13 cellular contexts compared by ENCODE assay signal in the genomic region with DNA sequence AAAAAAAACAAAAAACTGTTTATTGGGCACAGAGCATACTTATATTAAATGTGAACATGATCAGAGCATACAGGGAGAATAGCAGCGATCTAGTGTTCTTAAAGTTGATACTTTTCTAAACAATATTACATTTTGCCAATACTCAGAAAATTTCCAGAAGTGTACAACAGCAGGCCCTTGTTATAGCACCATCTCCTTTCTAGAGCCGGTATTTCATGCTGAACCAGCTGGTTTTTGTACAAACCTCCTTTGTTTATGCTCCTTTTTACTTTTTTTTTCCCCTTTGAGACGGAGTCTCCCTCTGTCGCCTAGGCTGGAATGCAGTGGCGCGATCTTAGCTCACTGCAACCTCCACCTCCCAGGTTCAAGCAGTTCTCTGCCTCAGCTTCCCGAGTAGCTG.
A peak's percentile ranks its signal among the peaks of the same experiment; 100 is the strongest.
DNase-seq lines count a peak whose midpoint lies in the region; ATAC-seq and TF ChIP-seq lines count a peak whose summit lies in the region.
"Had no signal": no experiment of that assay in that cellular context is flagged by ENCODE, and none has a peak within 500 bp of the region (broad histone marks: within the 10 kb centered on the region; RNA-seq: fewer than 3 reads in every experiment).

No MANE protein-coding gene starts in this region.

- intact Hi-C loops in CD4-positive, alpha-beta T cell (cut with DNase I, micrococcal nuclease), result no loop called here
- intact Hi-C loops in naive thymus-derived CD4-positive, alpha-beta T cell (cut with micrococcal nuclease), result loop anchor here (2.0 to 5.0 kb wide), 2 partner anchors 14 to 89 kb away; partner anchors contain the start of gene PPP6R3 (in 1 of the 2)

- ATAC-seq in CD4-positive, alpha-beta T cell (ENCODE audit: poor library complexity), result no peak
- ATAC-seq in naive thymus-derived CD4-positive, alpha-beta T cell, result no peak
- ATAC-seq: PC-3 had no signal

- H3K9me3 Mint-ChIP-seq in CD4-positive, alpha-beta T cell, result no peaks in the 10 kb centered on the region
- no peaks in the 10 kb centered on the region for H3K9me3 Mint-ChIP-seq in activated naive CD8-positive, alpha-beta T cell treated with anti-CD3 and anti-CD28 coated beads for 36 hours
- H3K9me3 Mint-ChIP-seq in naive thymus-derived CD4-positive, alpha-beta T cell, result no peaks in the 10 kb centered on the region

- 0 out of 2 replicates have a peak, but pooled peaks have one; percentile 20 for TF ChIP-seq CTCF in AG04450 (IDR thresholded peaks at IDR 0.05; ENCODE audit: low read depth, low read length)
- TF ChIP-seq CTCF in CD4-positive, alpha-beta T cell (IDR thresholded peaks at IDR 0.05), result no peak

- POLR2A ChIA-PET in AG04450 (lab: Yijun Ruan, JAX), result no interaction called here
- POLR2A ChIA-PET in CD4-positive, alpha-beta T cell (lab: Charles Lee), result no interaction called here
- POLR2A ChIA-PET in naive thymus-derived CD4-positive, alpha-beta T cell (lab: Charles Lee), result interaction anchor here (0.5 to 1.0 kb wide), 2 partner anchors 41 to 80 kb away, joined by 3 read pairs; no protein-coding TSS in a partner anchor

- H3K9me3 ChIP-seq in AG04450 (ENCODE audit: control insufficient read depth, insufficient read depth, low read length), result no peaks in the 10 kb centered on the region
- H3K9me3 ChIP-seq in CD4-positive, alpha-beta T cell (ENCODE audit: control insufficient read depth, low read length), result no peaks in the 10 kb centered on the region
- no peaks in the 10 kb centered on the region for H3K9me3 ChIP-seq in naive thymus-derived CD4-positive, alpha-beta T cell (ENCODE audit: control insufficient read depth in 2 of 3, low read length in 3 of 3)
- H3K9me3 ChIP-seq: pancreas, SJCRH30, uterus had no signal

- H3K27ac Mint-ChIP-seq in CD4-positive, alpha-beta T cell, result peak overlapping the region; percentile 73
- peak overlapping the region; percentile 97 for H3K27ac Mint-ChIP-seq in activated naive CD8-positive, alpha-beta T cell treated with anti-CD3 and anti-CD28 coated beads for 36 hours
- peak overlapping the region in 8 of 9 donors; percentile 3 to 90 (median 68) for H3K27ac Mint-ChIP-seq in naive thymus-derived CD4-positive, alpha-beta T cell

- H3K4me3 ChIP-seq in AG04450 (ENCODE audit: low read depth, low read length), result no peak overlapping the region
- H3K4me3 ChIP-seq in naive thymus-derived CD4-positive, alpha-beta T cell (ENCODE audit: low read length), result no peak overlapping the region
- H3K4me3 ChIP-seq: pancreas, SJCRH30, uterus had no signal

- peaks cover 12 to 46% (median 25%) of the 10 kb centered on the region in 3 experiments for H3K36me3 ChIP-seq in naive thymus-derived CD4-positive, alpha-beta T cell (ENCODE audit: control insufficient read depth in 2 of 3, insufficient read depth in 3 of 3, low read length in 3 of 3)
- H3K36me3 ChIP-seq: uterus had no signal

- DNase-seq in AG04450 (ENCODE audit: low read depth, low spot score), result no peak
- no peak for DNase-seq in CD4-positive, alpha-beta T cell
- DNase-seq in activated naive CD8-positive, alpha-beta T cell treated with anti-CD3 and anti-CD28 coated beads for 36 hours, result no peak
- DNase-seq in naive thymus-derived CD4-positive, alpha-beta T cell, result no peak
- DNase-seq in RKO (ENCODE audit: low spot score), result no peak
- DNase-seq in KG1 (lab: John Stamatoyannopoulos, UW), result no peak
- DNase-seq in DMS 273 (lab: John Stamatoyannopoulos, UW; ENCODE audit: unreplicated experiment), result no peak
- DNase-seq: NCI-H1417 treated with DMSO at 0.1 percent for 48 hours; pancreas; PC-3; SJCRH30; stimulated activated CD4-positive, alpha-beta T cell treated with anti-CD3 and anti-CD28 coated beads, Interleukin-2, amount 100 ng/mL, for 24 hours; uterus had no signal

- peaks cover 98% of the 10 kb centered on the region for H3K36me3 Mint-ChIP-seq in CD4-positive, alpha-beta T cell (ENCODE audit: low read depth)
- peaks cover 54% of the 10 kb centered on the region for H3K36me3 Mint-ChIP-seq in activated naive CD8-positive, alpha-beta T cell treated with anti-CD3 and anti-CD28 coated beads for 36 hours
- peaks cover 15 to 53% (median 37%) of the 10 kb centered on the region in 5 donors for H3K36me3 Mint-ChIP-seq in naive thymus-derived CD4-positive, alpha-beta T cell

- H3K27ac ChIP-seq in AG04450 (ENCODE audit: low read depth, low read length), result no peak overlapping the region
- H3K27ac ChIP-seq in CD4-positive, alpha-beta T cell (ENCODE audit: low read depth, low read length), result no peak overlapping the region
- peak overlapping the region; percentile 6 for H3K27ac ChIP-seq in naive thymus-derived CD4-positive, alpha-beta T cell (ENCODE audit: low read depth, low read length)
- H3K27ac ChIP-seq: pancreas, SJCRH30 had no signal

- peaks cover 78% of the 10 kb centered on the region for H3K4me1 Mint-ChIP-seq in CD4-positive, alpha-beta T cell (ENCODE audit: low read depth)
- H3K4me1 Mint-ChIP-seq in activated naive CD8-positive, alpha-beta T cell treated with anti-CD3 and anti-CD28 coated beads for 36 hours, result peaks cover 61% of the 10 kb centered on the region
- H3K4me1 Mint-ChIP-seq in naive thymus-derived CD4-positive, alpha-beta T cell, result peaks cover 48 to 91% (median 71%) of the 10 kb centered on the region in 7 donors

- no peaks in the 10 kb centered on the region for H3K27me3 ChIP-seq in AG04450 (ENCODE audit: control insufficient read depth, insufficient read depth, low read length)
- H3K27me3 ChIP-seq in CD4-positive, alpha-beta T cell (ENCODE audit: control insufficient read depth, insufficient read depth, low read length), result no peaks in the 10 kb centered on the region
- no peaks in the 10 kb centered on the region for H3K27me3 ChIP-seq in naive thymus-derived CD4-positive, alpha-beta T cell (ENCODE audit: control insufficient read depth in 2 of 2, insufficient read depth in 2 of 2, low read length in 2 of 2)
- H3K27me3 ChIP-seq: pancreas, SJCRH30, uterus had no signal

- H3K4me3 Mint-ChIP-seq in CD4-positive, alpha-beta T cell, result no peak overlapping the region
- H3K4me3 Mint-ChIP-seq in activated naive CD8-positive, alpha-beta T cell treated with anti-CD3 and anti-CD28 coated beads for 36 hours, result peak overlapping the region; percentile 67
- no peak overlapping the region for H3K4me3 Mint-ChIP-seq in naive thymus-derived CD4-positive, alpha-beta T cell

- H3K4me1 ChIP-seq in naive thymus-derived CD4-positive, alpha-beta T cell (ENCODE audit: control insufficient read depth in 2 of 2, insufficient read depth in 2 of 2, low read length in 2 of 2), result peaks cover 11 to 22% of the 10 kb centered on the region in 2 donors

- CTCF ChIA-PET in AG04450 (lab: Charles Lee), result interaction anchor here (0.8 kb wide), 1 partner anchor 10 kb away, joined by 3 read pairs; no protein-coding TSS in a partner anchor
- CTCF ChIA-PET in CD4-positive, alpha-beta T cell (lab: Charles Lee), result no interaction called here
- CTCF ChIA-PET in naive thymus-derived CD4-positive, alpha-beta T cell (lab: Charles Lee), result interaction anchor here (1.6 kb wide), 1 partner anchor 292 kb away, joined by 3 read pairs; no protein-coding TSS in a partner anchor

- no peaks in the 10 kb centered on the region for H3K27me3 Mint-ChIP-seq in CD4-positive, alpha-beta T cell
- H3K27me3 Mint-ChIP-seq in activated naive CD8-positive, alpha-beta T cell treated with anti-CD3 and anti-CD28 coated beads for 36 hours, result no peaks in the 10 kb centered on the region
- H3K27me3 Mint-ChIP-seq in naive thymus-derived CD4-positive, alpha-beta T cell, result no peaks in the 10 kb centered on the region

Comparison
In these comparisons a context has a peak if more than half of its experiments do, and no peak if none do; other contexts are left out.
1. intact Hi-C loops: an anchor here in naive thymus-derived CD4-positive, alpha-beta T cell (2.0 to 5.0 kb wide); none called in CD4-positive, alpha-beta T cell.